In the genomic region with DNA sequence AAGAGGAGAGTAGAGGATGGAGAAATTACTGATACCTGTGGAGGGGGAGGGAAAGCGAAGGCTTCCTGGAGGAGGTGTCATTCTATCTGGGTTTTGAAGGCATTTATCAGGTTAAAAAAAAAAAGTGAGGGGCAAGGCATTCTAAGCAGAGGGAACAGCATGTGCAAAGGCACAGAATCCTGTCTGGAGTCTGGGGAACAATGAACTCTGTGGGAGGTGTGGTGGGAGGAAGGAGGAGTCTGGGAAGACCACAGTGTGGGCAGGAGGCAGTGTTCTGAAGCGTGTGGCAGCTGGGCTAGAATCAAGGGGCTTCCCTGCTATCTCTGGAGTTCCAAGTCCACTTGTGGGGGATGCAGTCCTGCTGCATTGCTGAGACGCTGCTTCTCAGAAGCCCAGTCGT, we compare ENCODE assay signal across 15 cellular contexts.
A peak's percentile ranks its signal among the peaks of the same experiment; 100 is the strongest.
DNase-seq lines count a peak whose midpoint lies in the region; ATAC-seq and TF ChIP-seq lines count a peak whose summit lies in the region.
"Had no signal": no experiment of that assay in that cellular context is flagged by ENCODE, and none has a peak within 500 bp of the region (broad histone marks: within the 10 kb centered on the region; RNA-seq: fewer than 3 reads in every experiment).

No MANE protein-coding gene starts in this region.

- no peak for DNase-seq in activated T-cell treated with anti-CD3 and anti-CD28 coated beads, Interleukin-2, amount 50 U/mL, for 24 hours
- no peak for DNase-seq in activated T-cell treated with anti-CD3 and anti-CD28 coated beads, Interleukin-2, amount 50 U/mL, for 72 hours
- DNase-seq in T-helper 17 cell (no peak), glutamatergic neuron (no peak), COLO829 (ENCODE audit: low spot score) (no peak), HPDE6-E6E7 (ENCODE audit: extremely low spot score) (no peak)
- DNase-seq: AML-193; CD4-positive, alpha-beta T cell; DMS153; DMS79; GDM1 had no signal

- no peaks in the 10 kb centered on the region for H3K9me3 Mint-ChIP-seq in activated T-cell treated with anti-CD3 and anti-CD28 coated beads, Interleukin-2, amount 50 U/mL, for 24 hours
- H3K9me3 Mint-ChIP-seq in activated T-cell treated with anti-CD3 and anti-CD28 coated beads, Interleukin-2, amount 50 U/mL, for 72 hours, result no peaks in the 10 kb centered on the region
- H3K9me3 Mint-ChIP-seq in glutamatergic neuron (ENCODE audit: unreplicated experiment), result peaks cover 4% of the 10 kb centered on the region
- H3K9me3 Mint-ChIP-seq: CD4-positive, alpha-beta T cell; GM23338 had no signal

- no peak for TF ChIP-seq CTCF in glutamatergic neuron (IDR thresholded peaks at IDR 0.05; ENCODE audit: partially characterized antibody, unreplicated experiment)

- H3K27ac Mint-ChIP-seq in activated T-cell treated with anti-CD3 and anti-CD28 coated beads, Interleukin-2, amount 50 U/mL, for 24 hours, result peak overlapping the region; percentile 7
- no peak overlapping the region for H3K27ac Mint-ChIP-seq in activated T-cell treated with anti-CD3 and anti-CD28 coated beads, Interleukin-2, amount 50 U/mL, for 72 hours
- H3K27ac Mint-ChIP-seq in T-helper 17 cell (no peak overlapping the region), glutamatergic neuron (ENCODE audit: unreplicated experiment) (peak overlapping the region; percentile 3)
- H3K27ac Mint-ChIP-seq: CD4-positive, alpha-beta T cell; GM23338 had no signal

- H3K4me1 Mint-ChIP-seq in activated T-cell treated with anti-CD3 and anti-CD28 coated beads, Interleukin-2, amount 50 U/mL, for 24 hours (ENCODE audit: low read depth), result peaks cover 5% of the 10 kb centered on the region
- no peaks in the 10 kb centered on the region for H3K4me1 Mint-ChIP-seq in activated T-cell treated with anti-CD3 and anti-CD28 coated beads, Interleukin-2, amount 50 U/mL, for 72 hours (ENCODE audit: low read depth)
- H3K4me1 Mint-ChIP-seq in T-helper 17 cell (peaks cover 15% of the 10 kb centered on the region), glutamatergic neuron (ENCODE audit: low read depth, unreplicated experiment) (peaks cover 25% of the 10 kb centered on the region)

- H3K4me3 Mint-ChIP-seq in activated T-cell treated with anti-CD3 and anti-CD28 coated beads, Interleukin-2, amount 50 U/mL, for 24 hours, result no peak overlapping the region
- no peak overlapping the region for H3K4me3 Mint-ChIP-seq in activated T-cell treated with anti-CD3 and anti-CD28 coated beads, Interleukin-2, amount 50 U/mL, for 72 hours
- peak overlapping the region; percentile 67 for H3K4me3 Mint-ChIP-seq in T-helper 17 cell
- H3K4me3 Mint-ChIP-seq in glutamatergic neuron (ENCODE audit: unreplicated experiment), result no peak overlapping the region
- H3K4me3 Mint-ChIP-seq: CD4-positive, alpha-beta T cell; GM23338 had no signal

- H3K9me3 ChIP-seq in T-helper 17 cell (ENCODE audit: control insufficient read depth, low read length, poor library complexity, severe bottlenecking), result no peaks in the 10 kb centered on the region
- H3K9me3 ChIP-seq: A549 had no signal

- no peaks in the 10 kb centered on the region for H3K27me3 Mint-ChIP-seq in activated T-cell treated with anti-CD3 and anti-CD28 coated beads, Interleukin-2, amount 50 U/mL, for 24 hours
- H3K27me3 Mint-ChIP-seq in activated T-cell treated with anti-CD3 and anti-CD28 coated beads, Interleukin-2, amount 50 U/mL, for 72 hours (ENCODE audit: low read depth), result no peaks in the 10 kb centered on the region
- H3K27me3 Mint-ChIP-seq in T-helper 17 cell (no peaks in the 10 kb centered on the region), glutamatergic neuron (ENCODE audit: unreplicated experiment) (peaks cover 3% of the 10 kb centered on the region)
- H3K27me3 Mint-ChIP-seq: CD4-positive, alpha-beta T cell had no signal

- peaks cover 92% of the 10 kb centered on the region for H3K36me3 Mint-ChIP-seq in activated T-cell treated with anti-CD3 and anti-CD28 coated beads, Interleukin-2, amount 50 U/mL, for 24 hours (ENCODE audit: low read depth)
- peaks cover 0 to 5% of the 10 kb centered on the region in 2 donors for H3K36me3 Mint-ChIP-seq in activated T-cell treated with anti-CD3 and anti-CD28 coated beads, Interleukin-2, amount 50 U/mL, for 72 hours (ENCODE audit: insufficient read depth in 2 of 2)
- peaks cover 9% of the 10 kb centered on the region for H3K36me3 Mint-ChIP-seq in T-helper 17 cell (ENCODE audit: low read depth)
- no peaks in the 10 kb centered on the region for H3K36me3 Mint-ChIP-seq in glutamatergic neuron (ENCODE audit: unreplicated experiment)

- ATAC-seq in activated T-cell treated with anti-CD3 and anti-CD28 coated beads, Interleukin-2, amount 50 U/mL, for 72 hours (replicated peaks in 1 of 2), result no peak
- ATAC-seq in T-helper 17 cell (no peak), HG03354 (IDR thresholded peaks at IDR 0.05; ENCODE audit: poor library complexity, severe bottlenecking, unreplicated experiment) (no peak)
- ATAC-seq: A549, GM23338, HCT116 had no signal

Comparison
In these comparisons a context has a peak if more than half of its experiments do, and no peak if none do; other contexts are left out.
1. H3K27ac Mint-ChIP-seq: peak in activated T-cell treated with anti-CD3 and anti-CD28 coated beads, Interleukin-2, amount 50 U/mL, for 24 hours (single experiment) and glutamatergic neuron (single experiment); none in activated T-cell treated with anti-CD3 and anti-CD28 coated beads, Interleukin-2, amount 50 U/mL, for 72 hours (single experiment) and T-helper 17 cell (single experiment).